ENCODE assay signal across 8 cellular contexts in genomic region chr2:65366595-65367125, GRCh38.
A peak's percentile ranks its signal among the peaks of the same experiment; 100 is the strongest.
DNase-seq lines count a peak whose midpoint lies in the region; ATAC-seq and TF ChIP-seq lines count a peak whose summit lies in the region.

No MANE protein-coding gene starts in this region.

- POLR2A ChIA-PET in activated CD4-positive, alpha-beta T cell treated with anti-CD3 and anti-CD28 coated beads for 36 hours (lab: Charles Lee): no interaction called here
- POLR2A ChIA-PET in activated CD4-positive, alpha-beta T cell treated with anti-CD3 and anti-CD28 coated beads, Interleukin-2, amount 10 ng/mL, durations not matched to agents 7 days and 5 days (lab: Charles Lee): no interaction called here

- H3K9me3 ChIP-seq in adipocyte (ENCODE audit: control insufficient read depth, low read length) (no peaks in the 10 kb centered on the region), upper lobe of left lung (no peaks in the 10 kb centered on the region)

- peaks cover 17% of the 10 kb centered on the region for H3K4me1 Mint-ChIP-seq in activated CD4-positive, alpha-beta T cell treated with anti-CD3 and anti-CD28 coated beads for 36 hours
- peaks cover 19% of the 10 kb centered on the region for H3K4me1 Mint-ChIP-seq in activated CD4-positive, alpha-beta T cell treated with anti-CD3 and anti-CD28 coated beads, Interleukin-2, amount 10 ng/mL, durations not matched to agents 7 days and 5 days

- DNase-seq in activated CD4-positive, alpha-beta T cell treated with anti-CD3 and anti-CD28 coated beads for 36 hours: peak; percentile 63
- DNase-seq in activated CD4-positive, alpha-beta T cell treated with anti-CD3 and anti-CD28 coated beads, Interleukin-2, amount 10 ng/mL, durations not matched to agents 7 days and 5 days: no peak
- DNase-seq in HFF-Myc (ENCODE audit: extremely low read depth, low read depth) (peak; percentile 95), NCI-H2196 (lab: John Stamatoyannopoulos, UW; ENCODE audit: unreplicated experiment) (peak; percentile 20), adipocyte (ENCODE audit: low read depth) (peak; percentile 96), kidney tubule cell (ENCODE audit: low spot score) (peak; percentile 92), upper lobe of left lung (peak in 1 of 2 donors; percentile 53), NCI-H1092 (lab: John Stamatoyannopoulos, UW) (no peak)

- TF ChIP-seq POLR2A in upper lobe of left lung (IDR thresholded peaks at IDR 0.05): no peak

- no peak for TF ChIP-seq EP300 in upper lobe of left lung (IDR thresholded peaks at IDR 0.05)

- no peaks in the 10 kb centered on the region for H3K27me3 ChIP-seq in adipocyte (replicated peaks; ENCODE audit: control insufficient read depth, insufficient read depth, low read length)
- no peaks in the 10 kb centered on the region for H3K27me3 ChIP-seq in upper lobe of left lung

- CTCF ChIA-PET in activated CD4-positive, alpha-beta T cell treated with anti-CD3 and anti-CD28 coated beads for 36 hours (lab: Charles Lee): interaction anchor here (0.7 to 1.3 kb wide), 4 partner anchors 15 to 69 kb away, joined by 3 to 4 read pairs (median 3); no protein-coding TSS in a partner anchor
- CTCF ChIA-PET in activated CD4-positive, alpha-beta T cell treated with anti-CD3 and anti-CD28 coated beads, Interleukin-2, amount 10 ng/mL, durations not matched to agents 7 days and 5 days (lab: Charles Lee): no interaction called here

- peaks cover 2% of the 10 kb centered on the region for H3K27me3 Mint-ChIP-seq in activated CD4-positive, alpha-beta T cell treated with anti-CD3 and anti-CD28 coated beads for 36 hours
- H3K27me3 Mint-ChIP-seq in activated CD4-positive, alpha-beta T cell treated with anti-CD3 and anti-CD28 coated beads, Interleukin-2, amount 10 ng/mL, durations not matched to agents 7 days and 5 days: peaks cover 2% of the 10 kb centered on the region

- TF ChIP-seq CTCF in HFF-Myc (IDR thresholded peaks at IDR 0.05; ENCODE audit: low read depth, low read length, missing control alignments) (no peak), upper lobe of left lung (IDR thresholded peaks at IDR 0.05) (no peak)

- H3K4me3 ChIP-seq in HFF-Myc (replicated peaks; ENCODE audit: low read depth, low read length) (peak overlapping the region; percentile 26), adipocyte (ENCODE audit: low read length) (peak overlapping the region; percentile 68), upper lobe of left lung (no peak overlapping the region)

- no peak overlapping the region for H3K4me3 Mint-ChIP-seq in activated CD4-positive, alpha-beta T cell treated with anti-CD3 and anti-CD28 coated beads for 36 hours
- no peak overlapping the region for H3K4me3 Mint-ChIP-seq in activated CD4-positive, alpha-beta T cell treated with anti-CD3 and anti-CD28 coated beads, Interleukin-2, amount 10 ng/mL, durations not matched to agents 7 days and 5 days

- peaks cover 73% of the 10 kb centered on the region for H3K4me1 ChIP-seq in adipocyte (ENCODE audit: control insufficient read depth, insufficient read depth, low read length)
- peaks cover 29 to 42% (median 33%) of the 10 kb centered on the region in 4 donors for H3K4me1 ChIP-seq in upper lobe of left lung

- 26 to 37% methylated on average over 10 of the region's 10 CpGs for WGBS in upper lobe of left lung, 2 donors

- H3K27ac Mint-ChIP-seq in activated CD4-positive, alpha-beta T cell treated with anti-CD3 and anti-CD28 coated beads for 36 hours: no peak overlapping the region
- no peak overlapping the region for H3K27ac Mint-ChIP-seq in activated CD4-positive, alpha-beta T cell treated with anti-CD3 and anti-CD28 coated beads, Interleukin-2, amount 10 ng/mL, durations not matched to agents 7 days and 5 days

- H3K27ac ChIP-seq in upper lobe of left lung: peak overlapping the region; percentile 8 to 18 (median 13)

- H3K9ac ChIP-seq in adipocyte (ENCODE audit: low read length): peak overlapping the region; percentile 30

- H3K36me3 ChIP-seq in adipocyte (ENCODE audit: control insufficient read depth, insufficient read depth, low read length, severe bottlenecking) (no peaks in the 10 kb centered on the region), upper lobe of left lung (no peaks in the 10 kb centered on the region)

- H3K9me3 Mint-ChIP-seq in activated CD4-positive, alpha-beta T cell treated with anti-CD3 and anti-CD28 coated beads for 36 hours (ENCODE audit: low read depth): no peaks in the 10 kb centered on the region
- no peaks in the 10 kb centered on the region for H3K9me3 Mint-ChIP-seq in activated CD4-positive, alpha-beta T cell treated with anti-CD3 and anti-CD28 coated beads, Interleukin-2, amount 10 ng/mL, durations not matched to agents 7 days and 5 days

- H3K36me3 Mint-ChIP-seq in activated CD4-positive, alpha-beta T cell treated with anti-CD3 and anti-CD28 coated beads for 36 hours (ENCODE audit: low read depth): no peaks in the 10 kb centered on the region
- H3K36me3 Mint-ChIP-seq in activated CD4-positive, alpha-beta T cell treated with anti-CD3 and anti-CD28 coated beads, Interleukin-2, amount 10 ng/mL, durations not matched to agents 7 days and 5 days (ENCODE audit: low read depth): no peaks in the 10 kb centered on the region

- intact Hi-C loops in activated CD4-positive, alpha-beta T cell treated with anti-CD3 and anti-CD28 coated beads for 36 hours (cut with DNase I, micrococcal nuclease): loop anchor here (2.0 to 5.0 kb wide), 3 partner anchors 16 to 186 kb away; partner anchors contain the start of gene SPRED2 (in 1 of the 2)

- peak; percentile 97 for ATAC-seq in activated CD4-positive, alpha-beta T cell treated with anti-CD3 and anti-CD28 coated beads for 36 hours
- peak; percentile 64 to 76 for ATAC-seq in upper lobe of left lung (ENCODE audit: low FRiP score in 2 of 2)

Comparison
In these comparisons a context has a peak if more than half of its experiments do, and no peak if none do; other contexts are left out.
1. DNase-seq: peak in activated CD4-positive, alpha-beta T cell treated with anti-CD3 and anti-CD28 coated beads for 36 hours (single experiment), HFF-Myc (single experiment), NCI-H2196 (single experiment), adipocyte (single experiment) and kidney tubule cell (single experiment); none in activated CD4-positive, alpha-beta T cell treated with anti-CD3 and anti-CD28 coated beads, Interleukin-2, amount 10 ng/mL, durations not matched to agents 7 days and 5 days (single experiment) and NCI-H1092 (single experiment).
2. H3K4me3 ChIP-seq: peak in HFF-Myc (single experiment) and adipocyte (single experiment); none in upper lobe of left lung (0 of 4).